ENCODE assay signal across 8 cellular contexts in the genomic region with DNA sequence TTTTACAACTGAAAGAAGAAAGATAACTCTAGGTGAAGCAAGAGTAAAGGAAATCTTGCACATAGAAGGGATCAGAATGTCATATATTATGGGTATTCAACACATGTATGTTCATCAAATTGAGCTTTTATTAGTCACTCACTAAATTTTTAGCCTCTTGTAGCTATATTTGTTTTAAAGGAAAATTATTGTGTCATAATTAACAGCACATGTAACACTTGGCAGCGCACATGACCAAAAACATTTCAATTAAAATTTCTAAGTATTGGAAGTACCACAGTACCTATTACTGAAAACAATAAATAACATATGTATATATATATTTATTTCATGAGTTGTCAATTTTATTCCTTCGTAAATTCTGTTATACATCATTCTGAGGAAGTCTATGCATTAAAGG.
"Had no signal": no experiment of that assay in that cellular context is flagged by ENCODE, and none has a peak within 500 bp of the region (broad histone marks: within the 10 kb centered on the region; RNA-seq: fewer than 3 reads in every experiment).

No MANE protein-coding gene starts in this region.

- ATAC-seq: GM12878 had no signal

- FAIRE-seq: G401.6, GM12878, GM12891, GM12892, GM18507, GM19239 had no signal

- H3K4me3 ChIP-seq: GM12878 had no signal

- DNase-seq: GDM1, GF-D8 had no signal
